ENCODE assay signal across 9 cellular contexts in the genomic region with DNA sequence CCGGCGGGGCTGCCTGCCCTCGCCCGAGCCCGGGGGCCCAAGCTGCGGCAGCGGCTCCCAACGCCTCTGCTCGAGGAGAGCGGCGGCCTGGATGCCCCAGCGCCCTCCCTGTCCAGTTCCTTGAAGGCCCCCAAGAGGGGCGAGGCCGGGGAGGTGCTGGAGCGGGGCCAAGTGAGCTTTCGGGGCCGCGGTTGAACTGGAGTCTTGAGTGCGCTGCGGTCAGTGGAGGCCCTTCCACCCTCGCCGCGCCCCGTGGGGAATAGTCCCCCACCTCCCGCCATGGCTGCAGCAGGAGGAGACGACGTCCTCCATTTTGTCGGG. TPM values are rescaled to one million over a fixed set of nuclear protein-coding genes. Genes with fewer than 3 reads are reported as not detected.
DNase-seq lines count a peak whose midpoint lies in the region; ATAC-seq, FAIRE-seq and TF ChIP-seq lines count a peak whose summit lies in the region.
"Had no signal": no experiment of that assay in that cellular context is flagged by ENCODE, and none has a peak within 500 bp of the region (broad histone marks: within the 10 kb centered on the region; RNA-seq: fewer than 3 reads in every experiment).

No MANE protein-coding gene starts in this region.

- H3K4me2 ChIP-seq in BLaER1 = peak overlapping the region; percentile 77

- intact Hi-C loops in vagina (cut with DNase I) = loop anchor here (5.0 kb wide), 3 partner anchors 82 to 703 kb away; a partner anchor contains a TSS

- H3K9ac ChIP-seq in BLaER1 = peak overlapping the region; percentile 94

- ATAC-seq in GM19023 (IDR thresholded peaks at IDR 0.05; ENCODE audit: unreplicated experiment) = peak; percentile 30
- peak; percentile 32 for ATAC-seq in HG03139 (IDR thresholded peaks at IDR 0.05; ENCODE audit: unreplicated experiment)

- H3K4me3 Mint-ChIP-seq in osteocyte (ENCODE audit: unreplicated experiment) = peak overlapping the region; percentile 97

- TF ChIP-seq CTCF in osteocyte (IDR thresholded peaks at IDR 0.05) = no peak
- TF ChIP-seq CTCF in vagina (IDR thresholded peaks at IDR 0.05) = no peak

- H4K20me1 ChIP-seq in BLaER1 = peaks cover 19% of the 10 kb centered on the region

- H3K9me3 Mint-ChIP-seq in osteocyte (ENCODE audit: unreplicated experiment) = no peaks in the 10 kb centered on the region

- FAIRE-seq in frontal cortex (lab: Jason Lieb, UNC) = no peak
- FAIRE-seq: colon had no signal

- peak overlapping the region; percentile 98 for H3K27ac Mint-ChIP-seq in osteocyte (ENCODE audit: unreplicated experiment)

- H3K27me3 ChIP-seq in BLaER1 (no peaks in the 10 kb centered on the region), vagina (no peaks in the 10 kb centered on the region)

- H3K27me3 Mint-ChIP-seq in osteocyte (ENCODE audit: unreplicated experiment) = no peaks in the 10 kb centered on the region

- H3K4me3 ChIP-seq in BLaER1 (peak overlapping the region; percentile 85), vagina (peak overlapping the region; percentile 57 to 87)

- peaks cover 1% of the 10 kb centered on the region for H3K36me3 Mint-ChIP-seq in osteocyte (ENCODE audit: unreplicated experiment)

- H3K9me3 ChIP-seq in BLaER1 = no peaks in the 10 kb centered on the region
- no peaks in the 10 kb centered on the region for H3K9me3 ChIP-seq in vagina

- peak overlapping the region; percentile 96 for H3K27ac ChIP-seq in BLaER1
- H3K27ac ChIP-seq in vagina = peak overlapping the region; percentile 98

- DNase-seq in NOMO-1 treated with dmso at 0.1 percent for 144 hours (lab: John Stamatoyannopoulos, UW; ENCODE audit: unreplicated experiment) = peak; percentile 86
- DNase-seq in activated gamma-delta T cell treated with anti-CD3 and anti-CD28 coated beads, Interleukin-2, amount 50 U/mL, for 16 hours (ENCODE audit: low read depth) = peak; percentile 47
- DNase-seq in frontal cortex (ENCODE audit: low spot score in 2 of 2) = peak; percentile 61 to 66
- DNase-seq in osteocyte (ENCODE audit: extremely low spot score, unreplicated experiment) = peak; percentile 94
- DNase-seq in vagina (ENCODE audit: extremely low spot score in 2 of 2) = peak in 1 of 2 donors; percentile 90

- no peak for TF ChIP-seq POLR2A in vagina (IDR thresholded peaks at IDR 0.05)

- H3K36me3 ChIP-seq in BLaER1 = peaks cover 9% of the 10 kb centered on the region
- H3K36me3 ChIP-seq in vagina = no peaks in the 10 kb centered on the region

- peaks cover 30% of the 10 kb centered on the region for H3K4me1 Mint-ChIP-seq in osteocyte (ENCODE audit: unreplicated experiment)

- peaks cover 24% of the 10 kb centered on the region for H3K4me1 ChIP-seq in BLaER1
- peaks cover 29% of the 10 kb centered on the region for H3K4me1 ChIP-seq in vagina

RNA-seq across cellular contexts. Expression of a gene that starts 0.5 kb away (rescaled TPM):
- total RNA-seq in frontal cortex (33.0 TPM), osteocyte (18.0 and 18.3 TPM in 2 replicates), vagina (20.9 TPM)
